Comparison of ENCODE assay signal across 6 cellular contexts in the genomic region with DNA sequence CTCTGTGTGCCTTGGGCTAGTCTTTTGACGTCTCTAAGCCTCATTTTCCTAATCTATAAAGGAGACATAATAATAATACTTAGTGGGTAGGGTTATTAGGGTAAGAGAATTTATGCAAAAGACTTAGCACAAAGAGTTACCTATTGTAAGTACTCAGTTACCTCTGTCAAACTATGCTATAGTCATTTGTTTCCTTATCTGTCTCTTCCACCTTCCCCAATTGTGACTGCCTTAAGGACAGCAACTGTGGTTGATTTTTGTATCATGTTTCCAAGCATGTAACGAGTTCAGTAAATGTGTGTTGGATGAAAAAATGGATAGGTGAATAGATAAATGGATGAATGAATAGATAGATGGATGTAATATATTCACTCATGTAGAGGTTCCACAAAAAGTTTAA.
"Had no signal": no experiment of that assay in that cellular context is flagged by ENCODE, and none has a peak within 500 bp of the region (broad histone marks: within the 10 kb centered on the region; RNA-seq: fewer than 3 reads in every experiment).

No MANE protein-coding gene starts in this region.

- H3K4me2 ChIP-seq: KMS-11 had no signal

- FAIRE-seq: HTR-8/SVneo had no signal

- H3K27ac ChIP-seq: HL-60, KMS-11 had no signal

- H3K9ac ChIP-seq: KMS-11 had no signal

- DNase-seq: IMR-90, KBM-7, KG1 had no signal
